Comparison of ENCODE assay signal across 20 cellular contexts in genomic region chr2:138023976-138024375, GRCh38. TPM values are rescaled to one million over a fixed set of nuclear protein-coding genes. Genes with fewer than 3 reads are reported as not detected.
A peak's percentile ranks its signal among the peaks of the same experiment; 100 is the strongest.
DNase-seq lines count a peak whose midpoint lies in the region; ATAC-seq and TF ChIP-seq lines count a peak whose summit lies in the region.
"Had no signal": no experiment of that assay in that cellular context is flagged by ENCODE, and none has a peak within 500 bp of the region (broad histone marks: within the 10 kb centered on the region; RNA-seq: fewer than 3 reads in every experiment).

No MANE protein-coding gene starts in this region.

- H3K79me2 ChIP-seq in SK-N-SH (ENCODE audit: insufficient read depth) (no peaks in the 10 kb centered on the region), PC-3 (ENCODE audit: low read length) (no peaks in the 10 kb centered on the region)

- H3K9me3 ChIP-seq in SK-N-SH: no peaks in the 10 kb centered on the region
- no peaks in the 10 kb centered on the region for H3K9me3 ChIP-seq in prostate gland
- H3K9me3 ChIP-seq in PC-3 (ENCODE audit: low read length): no peaks in the 10 kb centered on the region
- H3K9me3 ChIP-seq: A549 had no signal

- TF ChIP-seq CTCF in SK-N-SH (IDR thresholded peaks at IDR 0.05): no peak
- TF ChIP-seq CTCF in epithelial cell of esophagus (IDR thresholded peaks at IDR 0.05; ENCODE audit: insufficient read depth, low read depth, low read length, missing control alignments): no peak
- no peak for TF ChIP-seq CTCF in prostate gland (IDR thresholded peaks at IDR 0.05)
- no peak for TF ChIP-seq CTCF in PC-3 (conservative IDR thresholded peaks at IDR 0.05; ENCODE audit: low read depth, low read length)
- no peak for TF ChIP-seq CTCF in GM13976 (IDR thresholded peaks at IDR 0.05; ENCODE audit: borderline replicate concordance, control extremely low read depth, extremely low read depth, insufficient read depth, missing control alignments)

- H3K36me3 ChIP-seq in SK-N-SH (replicated peaks in 1 of 2; ENCODE audit: control insufficient read depth in 1 of 2, insufficient read depth in 2 of 2, low read length in 1 of 2) (no peaks in the 10 kb centered on the region), prostate gland (no peaks in the 10 kb centered on the region), PC-3 (ENCODE audit: low read depth, low read length) (no peaks in the 10 kb centered on the region)

- no peaks in the 10 kb centered on the region for H4K20me1 ChIP-seq in SK-N-SH (ENCODE audit: insufficient read depth)
- no peaks in the 10 kb centered on the region for H4K20me1 ChIP-seq in PC-3 (ENCODE audit: low read length)

- H3K27ac ChIP-seq in SK-N-SH (ENCODE audit: low read depth in 2 of 2, low read length in 1 of 2): no peak overlapping the region
- no peak overlapping the region for H3K27ac ChIP-seq in prostate gland
- no peak overlapping the region for H3K27ac ChIP-seq in PC-3 (ENCODE audit: low read length)
- H3K27ac ChIP-seq: 22Rv1, A549, C4-2B had no signal

- no peaks in the 10 kb centered on the region for H3K4me1 ChIP-seq in SK-N-SH (ENCODE audit: control insufficient read depth in 1 of 2, insufficient read depth in 2 of 2, low read depth in 1 of 2, low read length in 1 of 2)
- H3K4me1 ChIP-seq in prostate gland (replicated peaks): no peaks in the 10 kb centered on the region
- H3K4me1 ChIP-seq in PC-3 (ENCODE audit: insufficient read depth, low read length): peaks cover 7% of the 10 kb centered on the region; the same call in 1 of the 2 replicates
- H3K4me1 ChIP-seq: A549 had no signal

- no peak for TF ChIP-seq EP300 in SK-N-SH (IDR thresholded peaks at IDR 0.05; ENCODE audit: borderline replicate concordance in 1 of 2, low read depth in 1 of 2, low read length in 1 of 2)

- ATAC-seq in SK-N-SH treated with all-trans-retinoic acid at 6 μM for 48 hours (no peak), PC-3 (no peak)
- ATAC-seq: A549, HCT116, HepG2 had no signal

- CTCF ChIA-PET in SK-N-SH (lab: Yijun Ruan, JAX) (no interaction called here), PC-3 (lab: Charles Lee) (no interaction called here)

- no peak for TF ChIP-seq RAD21 in SK-N-SH (IDR thresholded peaks at IDR 0.05; ENCODE audit: low read length)

- 40% methylated on average over 2 of the region's 2 CpGs for WGBS in SK-N-SH (ENCODE audit: low lambda C conversion rate)
- 46% methylated on average over 2 of the region's 2 CpGs for WGBS in prostate gland

- in situ Hi-C loops in GM13976 (cut with MboI; ENCODE audit: low sequenced_read_pairs, unreplicated experiment): no loop called here

- no TSS peak for BruUV-seq in PC-3 (replicated peaks; lab: Mats Ljungman, UMichigan)

- DNase-seq in SK-N-SH (no peak), epithelial cell of esophagus (ENCODE audit: low read depth) (peak; percentile 15), prostate gland (ENCODE audit: low spot score) (peak; percentile 9), PC-3 (no peak), GM13976 (ENCODE audit: low spot score) (no peak)
- no peak for DNase-seq in effector CD8-positive, alpha-beta T cell (lab: John Stamatoyannopoulos, UW)
- DNase-seq: AML-193; CD4-positive, alpha-beta memory T cell; DMS79; GF-D8; GOT3; H7; HFFc6 had no signal

- H3K9ac ChIP-seq in SK-N-SH (no peak overlapping the region), PC-3 (ENCODE audit: low read length) (no peak overlapping the region)

- H3K27me3 ChIP-seq in SK-N-SH (ENCODE audit: insufficient read depth): no peaks in the 10 kb centered on the region
- no peaks in the 10 kb centered on the region for H3K27me3 ChIP-seq in prostate gland (replicated peaks; ENCODE audit: insufficient read depth)
- no peaks in the 10 kb centered on the region for H3K27me3 ChIP-seq in PC-3 (ENCODE audit: low read length)

- no peak for TF ChIP-seq POLR2A in prostate gland (IDR thresholded peaks at IDR 0.05)

- H2AFZ ChIP-seq in SK-N-SH (ENCODE audit: low read depth) (no peak overlapping the region), PC-3 (ENCODE audit: low read length) (no peak overlapping the region)

- H3K4me3 ChIP-seq in SK-N-SH (ENCODE audit: low read depth in 2 of 2, low read length in 1 of 2) (no peak overlapping the region), epithelial cell of esophagus (ENCODE audit: low read length) (no peak overlapping the region), prostate gland (no peak overlapping the region), PC-3 (ENCODE audit: low read length) (no peak overlapping the region)
- H3K4me3 ChIP-seq: A549 had no signal

- intact Hi-C loops in prostate gland (cut with DNase I) (no loop called here), PC-3 (cut with micrococcal nuclease) (no loop called here)

- H3K4me2 ChIP-seq in SK-N-SH (no peak overlapping the region), PC-3 (ENCODE audit: low read length) (no peak overlapping the region)
- H3K4me2 ChIP-seq: A549 had no signal

- H3K9me2 ChIP-seq in SK-N-SH (no peaks in the 10 kb centered on the region), PC-3 (replicated peaks; ENCODE audit: low read length) (no peaks in the 10 kb centered on the region)

- POLR2A ChIA-PET in SK-N-SH (lab: Yijun Ruan, JAX) (no interaction called here), PC-3 (lab: Charles Lee; ENCODE audit: unreplicated experiment) (no interaction called here)

- H3F3A ChIP-seq in SK-N-SH (replicated peaks; ENCODE audit: insufficient read depth): no peaks in the 10 kb centered on the region
- H3F3A ChIP-seq in PC-3 (ENCODE audit: low read length, unreplicated experiment): no peaks in the 10 kb centered on the region

TF ChIP-seq in SK-N-SH treated with all-trans-retinoic acid at 6 μM for 48 hours, 23 proteins besides CTCF, POLR2A, EP300 and RAD21:
- TF ChIP-seq PPARA (CRISPR knock-in tag; IDR thresholded peaks at IDR 0.05; ENCODE audit: borderline replicate concordance) (no peak), ZFP30 (CRISPR knock-in tag; IDR thresholded peaks at IDR 0.05) (no peak), ISL1 (CRISPR knock-in tag; IDR thresholded peaks at IDR 0.05) (peak; percentile 16; the same call in 1 of the 2 replicates), BACH2 (CRISPR knock-in tag; IDR thresholded peaks at IDR 0.05; ENCODE audit: borderline replicate concordance) (no peak), TCF4 (CRISPR knock-in tag; IDR thresholded peaks at IDR 0.05; ENCODE audit: borderline replicate concordance) (no peak), ARNTL (CRISPR knock-in tag; IDR thresholded peaks at IDR 0.05; ENCODE audit: borderline replicate concordance, low read depth) (no peak), TOX (CRISPR knock-in tag; IDR thresholded peaks at IDR 0.05; ENCODE audit: borderline replicate concordance) (no peak)
TF ChIP-seq in SK-N-SH treated with all-trans-retinoic acid at 6 μM for 48 hours: peak in this region for 1.

TF ChIP-seq in SK-N-SH, 30 proteins besides CTCF, POLR2A, EP300 and RAD21:
- TF ChIP-seq RXRA (IDR thresholded peaks at IDR 0.05; ENCODE audit: borderline replicate concordance, low read depth) (no peak), MAX (IDR thresholded peaks at IDR 0.05; ENCODE audit: low read depth) (no peak), FOSL2 (IDR thresholded peaks at IDR 0.05; ENCODE audit: borderline replicate concordance, low read depth) (no peak)

RNA-seq across cellular contexts. Expression of gene HNMT, which starts 59.7 kb away (rescaled TPM):
- 1.8 and 2.5 TPM in 2 replicates for polyA plus RNA-seq in SK-N-SH (2012; rRNA removed)
- polyA plus RNA-seq in SK-N-SH (2012; cell fraction: cytosol; rRNA removed): 2.9 and 3.4 TPM in 2 replicates
- 0.69 and 1.3 TPM in 2 replicates for polyA plus RNA-seq in SK-N-SH (2012; cell fraction: nucleus; rRNA removed)
- total RNA-seq in prostate gland (10 to 100 TPM; 43.9 to 83.2 TPM), PC-3 (2014; rRNA removed) (6.9 and 7.1 TPM in 2 replicates)
- polyA plus RNA-seq: CD4-positive, alpha-beta memory T cell; IgD-negative memory B cell had no signal

Comparison
In these comparisons a context has a peak if more than half of its experiments do, and no peak if none do; other contexts are left out.
1. DNase-seq: peak in epithelial cell of esophagus (single experiment) and prostate gland (single experiment); none in SK-N-SH (single experiment), PC-3 (single experiment), GM13976 (single experiment) and effector CD8-positive, alpha-beta T cell (single experiment).